Comparison of ENCODE assay signal across 17 cellular contexts in genomic region chr2:28414583-28414982, GRCh38. TPM values are rescaled to one million over a fixed set of nuclear protein-coding genes. Genes with fewer than 3 reads are reported as not detected.
DNase-seq lines count a peak whose midpoint lies in the region; ATAC-seq, FAIRE-seq and TF ChIP-seq lines count a peak whose summit lies in the region.
"Had no signal": no experiment of that assay in that cellular context is flagged by ENCODE, and none has a peak within 500 bp of the region (broad histone marks: within the 10 kb centered on the region; RNA-seq: fewer than 3 reads in every experiment).

No MANE protein-coding gene starts in this region.

- no peaks in the 10 kb centered on the region for H3K9me2 ChIP-seq in GM23338 (ENCODE audit: insufficient read depth)

- H3K27me3 Mint-ChIP-seq in GM23338 (ENCODE audit: insufficient read depth, low read depth, poor library complexity) (peaks cover 5% of the 10 kb centered on the region), nephron progenitor cell (ENCODE audit: low read depth, poor library complexity) (peaks cover 3% of the 10 kb centered on the region)
- H3K27me3 Mint-ChIP-seq: activated naive CD8-positive, alpha-beta T cell had no signal

- H3F3A ChIP-seq in GM23338 (replicated peaks; ENCODE audit: low read depth): no peaks in the 10 kb centered on the region

- DNase-seq in A549 (ENCODE audit: low read depth in 1 of 2, low spot score in 1 of 2) (no peak), GM23338 (ENCODE audit: low spot score) (no peak), cerebellar cortex (ENCODE audit: low spot score) (peak; percentile 34), nephron progenitor cell (no peak), GM19238 (ENCODE audit: insufficient read length, low spot score) (no peak), NCI-H2029 (lab: John Stamatoyannopoulos, UW) (no peak), foreskin melanocyte (no peak)
- DNase-seq: activated CD8-positive, alpha-beta memory T cell treated with anti-CD3 and anti-CD28 coated beads, Interleukin-2, amount 50 U/mL, for 4 hours; colonic mucosa; kidney glomerular epithelial cell; naive B cell; NCI-H526 treated with DMSO at 0.1 percent for 48 hours; stimulated activated CD4-positive, alpha-beta T cell treated with anti-CD3 and anti-CD28 coated beads, Interleukin-4, amount 100 ng/mL, for 4 hours; SW 1271 had no signal

- no peak for TF ChIP-seq RAD21 in A549 (conservative IDR thresholded peaks at IDR 0.05 in 1 of 2, IDR thresholded peaks at IDR 0.05 in 1 of 2)

- H3K4me3 ChIP-seq in A549: no peak overlapping the region
- no peak overlapping the region for H3K4me3 ChIP-seq in GM23338
- H3K4me3 ChIP-seq: colonic mucosa had no signal

- no peaks in the 10 kb centered on the region for H3K9me3 ChIP-seq in A549
- H3K9me3 ChIP-seq: colonic mucosa had no signal

- CTCF ChIA-PET in A549 (lab: Yijun Ruan, JAX): interaction anchor here (1.1 to 4.1 kb wide), 9 partner anchors 12 to 731 kb away, joined by 3 to 16 read pairs (median 4); no protein-coding TSS in a partner anchor

- H3K27ac Mint-ChIP-seq in GM23338: no peak overlapping the region
- H3K27ac Mint-ChIP-seq in nephron progenitor cell: peak overlapping the region; percentile 95
- H3K27ac Mint-ChIP-seq: activated naive CD8-positive, alpha-beta T cell had no signal

- H3K27ac ChIP-seq in A549: peak overlapping the region in 1 of 2 experiments; percentile 38; a peak in 2 of 6 replicates
- no peak overlapping the region for H3K27ac ChIP-seq in GM23338 (ENCODE audit: low read depth)

- FAIRE-seq in A549 (lab: Jason Lieb, UNC): no peak

- H3K36me3 Mint-ChIP-seq in GM23338 (ENCODE audit: low read depth): peaks cover 8% of the 10 kb centered on the region; the same call in 2 of the 3 replicates
- H3K36me3 Mint-ChIP-seq in nephron progenitor cell (ENCODE audit: low read depth): peaks cover 9% of the 10 kb centered on the region
- H3K36me3 Mint-ChIP-seq: naive B cell had no signal

- no peaks in the 10 kb centered on the region for H3K36me3 ChIP-seq in GM23338 (ENCODE audit: insufficient read depth)

- H3K4me1 Mint-ChIP-seq in GM23338 (peaks cover 24% of the 10 kb centered on the region), nephron progenitor cell (peaks cover 24% of the 10 kb centered on the region)

- H3K79me2 ChIP-seq in GM23338 (replicated peaks; ENCODE audit: insufficient read depth): no peaks in the 10 kb centered on the region

- no peaks in the 10 kb centered on the region for H3K27me3 ChIP-seq in GM23338 (ENCODE audit: insufficient read depth)
- H3K27me3 ChIP-seq: colonic mucosa had no signal

- POLR2A ChIA-PET in A549 (lab: Yijun Ruan, JAX): no interaction called here

- no peak for TF ChIP-seq CTCF in A549 (IDR thresholded peaks at IDR 0.05)
- TF ChIP-seq CTCF in GM23338 (conservative IDR thresholded peaks at IDR 0.05; ENCODE audit: low read depth in 2 of 2): no peak
- TF ChIP-seq CTCF in nephron progenitor cell (IDR thresholded peaks at IDR 0.05): no peak

- no peak for TF ChIP-seq EP300 in A549 (IDR thresholded peaks at IDR 0.05)

- H3K4me1 ChIP-seq in A549 (peaks cover 39% of the 10 kb centered on the region; the same call in 2 of the 3 replicates), GM23338 (ENCODE audit: insufficient read depth) (0 out of 2 replicates have a peak, but pooled peaks cover 5% of the 10 kb centered on the region)

- 0 out of 2 replicates have a peak overlapping the region, but pooled peaks have one; percentile 52 for H2AFZ ChIP-seq in GM23338

- 74% methylated on average over 5 of the region's 5 CpGs for WGBS in A549 (ENCODE audit: missing lambda C conversion rate)

- H3K9me3 Mint-ChIP-seq in GM23338 (no peaks in the 10 kb centered on the region), nephron progenitor cell (no peaks in the 10 kb centered on the region)
- H3K9me3 Mint-ChIP-seq: naive B cell had no signal

- no peak overlapping the region for H3K4me3 Mint-ChIP-seq in GM23338
- H3K4me3 Mint-ChIP-seq in nephron progenitor cell: no peak overlapping the region
- H3K4me3 Mint-ChIP-seq: activated naive CD8-positive, alpha-beta T cell; naive B cell had no signal

- TF ChIP-seq POLR2A in A549 (IDR thresholded peaks at IDR 0.05; ENCODE audit: low read length): no peak

- no peak for ATAC-seq in A549
- no peak for ATAC-seq in GM23338
- no peak for ATAC-seq in HG03457 (IDR thresholded peaks at IDR 0.05; ENCODE audit: unreplicated experiment)
- ATAC-seq: esophagus mucosa had no signal

- H4K20me1 ChIP-seq in GM23338 (replicated peaks; ENCODE audit: insufficient read depth): no peaks in the 10 kb centered on the region

- H3K4me2 ChIP-seq in A549 (no peak overlapping the region), GM23338 (no peak overlapping the region)

TF ChIP-seq in A549, 52 proteins besides CTCF, POLR2A, EP300 and RAD21:
- no peak for TF ChIP-seq HES2 (IDR thresholded peaks at IDR 0.05)
- TF ChIP-seq POLR2AphosphoS2 (conservative IDR thresholded peaks at IDR 0.05; ENCODE audit: low read length): peak; percentile 89

TF ChIP-seq in GM23338, 12 proteins besides CTCF, POLR2A, EP300 and RAD21:
- TF ChIP-seq POLR2AphosphoS5 (IDR thresholded peaks at IDR 0.05; ENCODE audit: low read depth) (no peak), ZNF462 (CRISPR knock-in tag; IDR thresholded peaks at IDR 0.05) (no peak), CREB1 (CRISPR knock-in tag; IDR thresholded peaks at IDR 0.05; ENCODE audit: low read depth) (no peak)

RNA-seq across cellular contexts. Expression of gene FOSL2, which starts 21.9 kb away (rescaled TPM):
- polyA plus RNA-seq in A549 (2011; rRNA removed): 45.7 and 50.6 TPM in 2 replicates
- polyA plus RNA-seq in A549 (2012; cell fraction: cytosol; rRNA removed): 26.7 and 37.2 TPM in 2 replicates
- polyA plus RNA-seq in A549 (2012; cell fraction: nucleus; rRNA removed): 89.7 and 95.0 TPM in 2 replicates
- 68.1 to 73.4 TPM (median 69.0 TPM) in 3 replicates for polyA plus RNA-seq in A549 (2017; fragmentation: RNase III; extraction: RNeasy Plus Mini Kit Qiagen cat#74134 plus additional on column Dnase treatment)
- polyA minus RNA-seq in A549 (2011; rRNA and poly(A)+ RNA removed): 86.7 and 103 TPM in 2 replicates
- total RNA-seq in GM23338 (2014; rRNA removed; shearing (Covaris generic)): 2.3 and 4.3 TPM in 2 replicates
- 0.60 and 0.61 TPM in 2 replicates for polyA plus RNA-seq in GM23338 (2016; fragmentation: Nextera tagmentation; extraction: Ambion mirVana)

Comparison
In these comparisons a context has a peak if more than half of its experiments do, and no peak if none do; other contexts are left out.
1. RNA of gene FOSL2, which starts 21.9 kb away (polyA plus RNA-seq): 26.7 to 95.0 TPM in A549; 0.60 to 0.61 TPM in GM23338; every median in the first group is over 10 times any median in the second.